1 cellular context compared by ENCODE assay signal in the genomic region with DNA sequence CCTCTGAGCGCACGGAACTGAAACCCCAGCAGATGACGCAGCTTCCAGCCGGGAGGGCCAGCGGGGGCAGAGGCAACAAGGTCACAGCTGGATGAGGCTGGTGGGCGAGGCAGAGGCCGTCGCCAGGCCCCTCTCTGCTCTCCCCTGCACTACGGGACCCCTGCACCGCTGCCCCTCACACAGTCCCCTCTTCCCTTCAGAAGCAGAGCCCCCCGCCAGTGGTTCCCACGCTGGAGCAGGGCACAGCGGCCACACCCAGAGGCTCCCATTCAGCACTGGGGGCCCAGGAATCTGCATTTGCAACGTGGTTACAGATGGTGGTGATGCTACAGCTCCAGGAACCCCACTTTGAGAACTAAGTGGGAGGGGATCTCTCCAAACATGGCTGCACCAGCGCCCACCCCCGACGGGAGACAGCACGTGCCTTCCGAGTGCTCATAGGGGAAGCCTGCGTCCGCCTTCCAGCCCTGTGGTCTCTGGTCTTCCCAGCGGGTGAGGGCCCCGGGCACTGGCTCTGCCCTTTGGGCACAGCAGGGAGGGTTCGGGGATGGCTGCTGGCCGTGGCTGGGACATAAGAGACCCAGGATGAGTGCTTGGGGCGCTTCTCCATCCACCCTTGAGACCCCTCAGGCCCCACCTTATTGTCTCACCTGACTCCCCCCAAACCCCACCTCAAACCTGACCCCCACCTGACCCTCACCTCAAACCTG.
A peak's percentile ranks its signal among the peaks of the same experiment; 100 is the strongest.
TF ChIP-seq lines count a peak whose summit lies in the region.

No MANE protein-coding gene starts in this region.

TF ChIP-seq in HepG2, 621 proteins besides CTCF, POLR2A, EP300 and RAD21 (continued from another document):
- TF ChIP-seq, protein P1, sequence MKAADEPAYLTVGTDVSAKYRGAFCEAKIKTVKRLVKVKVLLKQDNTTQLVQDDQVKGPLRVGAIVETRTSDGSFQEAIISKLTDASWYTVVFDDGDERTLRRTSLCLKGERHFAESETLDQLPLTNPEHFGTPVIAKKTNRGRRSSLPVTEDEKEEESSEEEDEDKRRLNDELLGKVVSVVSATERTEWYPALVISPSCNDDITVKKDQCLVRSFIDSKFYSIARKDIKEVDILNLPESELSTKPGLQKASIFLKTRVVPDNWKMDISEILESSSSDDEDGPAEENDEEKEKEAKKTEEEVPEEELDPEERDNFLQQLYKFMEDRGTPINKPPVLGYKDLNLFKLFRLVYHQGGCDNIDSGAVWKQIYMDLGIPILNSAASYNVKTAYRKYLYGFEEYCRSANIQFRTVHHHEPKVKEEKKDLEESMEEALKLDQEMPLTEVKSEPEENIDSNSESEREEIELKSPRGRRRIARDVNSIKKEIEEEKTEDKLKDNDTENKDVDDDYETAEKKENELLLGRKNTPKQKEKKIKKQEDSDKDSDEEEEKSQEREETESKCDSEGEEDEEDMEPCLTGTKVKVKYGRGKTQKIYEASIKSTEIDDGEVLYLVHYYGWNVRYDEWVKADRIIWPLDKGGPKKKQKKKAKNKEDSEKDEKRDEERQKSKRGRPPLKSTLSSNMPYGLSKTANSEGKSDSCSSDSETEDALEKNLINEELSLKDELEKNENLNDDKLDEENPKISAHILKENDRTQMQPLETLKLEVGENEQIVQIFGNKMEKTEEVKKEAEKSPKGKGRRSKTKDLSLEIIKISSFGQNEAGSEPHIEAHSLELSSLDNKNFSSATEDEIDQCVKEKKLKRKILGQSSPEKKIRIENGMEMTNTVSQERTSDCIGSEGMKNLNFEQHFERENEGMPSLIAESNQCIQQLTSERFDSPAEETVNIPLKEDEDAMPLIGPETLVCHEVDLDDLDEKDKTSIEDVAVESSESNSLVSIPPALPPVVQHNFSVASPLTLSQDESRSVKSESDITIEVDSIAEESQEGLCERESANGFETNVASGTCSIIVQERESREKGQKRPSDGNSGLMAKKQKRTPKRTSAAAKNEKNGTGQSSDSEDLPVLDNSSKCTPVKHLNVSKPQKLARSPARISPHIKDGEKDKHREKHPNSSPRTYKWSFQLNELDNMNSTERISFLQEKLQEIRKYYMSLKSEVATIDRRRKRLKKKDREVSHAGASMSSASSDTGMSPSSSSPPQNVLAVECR (CRISPR knock-in tag; IDR thresholded peaks at IDR 0.05; ENCODE audit: borderline replicate concordance), result peak; percentile 31; the same call in 1 of the 2 replicates
